Comparison of ENCODE assay signal across 15 cellular contexts in genomic region chr20:36238760-36239159, GRCh38. TPM values are rescaled to one million over a fixed set of nuclear protein-coding genes. Genes with fewer than 3 reads are reported as not detected.
DNase-seq lines count a peak whose midpoint lies in the region; ATAC-seq and TF ChIP-seq lines count a peak whose summit lies in the region.
"Had no signal": no experiment of that assay in that cellular context is flagged by ENCODE, and none has a peak within 500 bp of the region (broad histone marks: within the 10 kb centered on the region; RNA-seq: fewer than 3 reads in every experiment).

No MANE protein-coding gene starts in this region.

- no peak overlapping the region for H3K14ac ChIP-seq in mesenchymal stem cell (ENCODE audit: low read length in 2 of 2)

- no peak overlapping the region for H3K23ac ChIP-seq in mesenchymal stem cell (ENCODE audit: low read length in 2 of 2)

- no peak for DNase-seq in activated naive CD4-positive, alpha-beta T cell treated with anti-CD3 and anti-CD28 coated beads, Interleukin-2, amount 50 U/mL, for 72 hours (ENCODE audit: low spot score in 2 of 2)
- DNase-seq in activated naive CD4-positive, alpha-beta T cell treated with Interleukin-2 at 50 U/mL for 16 hours, result no peak
- DNase-seq in RWPE2 (ENCODE audit: low spot score), result no peak
- DNase-seq in epithelial cell of esophagus (ENCODE audit: low read depth), result peak; percentile 70
- no peak for DNase-seq in type B pancreatic cell (ENCODE audit: extremely low spot score, unreplicated experiment)
- DNase-seq in DMS79 (lab: John Stamatoyannopoulos, UW), result no peak
- no peak for DNase-seq in NCI-H69 (lab: John Stamatoyannopoulos, UW)
- no peak for DNase-seq in mesenchymal stem cell
- DNase-seq: amygdala; left colon; NCI-H146; NCI-H2227 treated with DMSO at 0.1 percent for 48 hours; ovary; Right ventricle myocardium superior; stimulated activated CD4-positive, alpha-beta T cell treated with anti-CD3 and anti-CD28 coated beads, Interleukin-2, amount 100 ng/mL, for 24 hours had no signal

- no peaks in the 10 kb centered on the region for H3K27me3 Mint-ChIP-seq in type B pancreatic cell

- no peak overlapping the region for H2AFZ ChIP-seq in mesenchymal stem cell (ENCODE audit: low read depth, low read length)

- H3K4me1 Mint-ChIP-seq in type B pancreatic cell (ENCODE audit: unreplicated experiment), result peaks cover 20% of the 10 kb centered on the region

- H3K9ac ChIP-seq in mesenchymal stem cell (ENCODE audit: low read length), result no peak overlapping the region

- H2BK5ac ChIP-seq in mesenchymal stem cell (ENCODE audit: low read depth, low read length, poor library complexity, severe bottlenecking), result no peak overlapping the region

- peaks cover 19% of the 10 kb centered on the region for H3K4me1 ChIP-seq in RWPE2 (ENCODE audit: insufficient read depth, poor library complexity, severe bottlenecking)
- peaks cover 8% of the 10 kb centered on the region for H3K4me1 ChIP-seq in mesenchymal stem cell (ENCODE audit: control insufficient read depth, insufficient read depth, low read depth, low read length)

- H2BK12ac ChIP-seq in mesenchymal stem cell (ENCODE audit: low read length in 2 of 2), result no peak overlapping the region

- H3K4me2 ChIP-seq in mesenchymal stem cell (ENCODE audit: low read length, poor library complexity, severe bottlenecking), result no peak overlapping the region

- H3K27ac ChIP-seq in RWPE2 (ENCODE audit: poor library complexity, severe bottlenecking), result no peak overlapping the region
- H3K27ac ChIP-seq in mesenchymal stem cell (ENCODE audit: low read length, poor library complexity, severe bottlenecking), result no peak overlapping the region
- H3K27ac ChIP-seq: ovary had no signal

- TF ChIP-seq CTCF in RWPE2 (IDR thresholded peaks at IDR 0.05; ENCODE audit: poor library complexity, severe bottlenecking) (no peak), epithelial cell of esophagus (IDR thresholded peaks at IDR 0.05; ENCODE audit: insufficient read depth, low read depth, low read length, missing control alignments) (no peak), type B pancreatic cell (conservative IDR thresholded peaks at IDR 0.05) (no peak)

- no peak overlapping the region for H4K8ac ChIP-seq in mesenchymal stem cell (ENCODE audit: low read length)

- H3K27ac Mint-ChIP-seq in activated naive CD4-positive, alpha-beta T cell treated with anti-CD3 and anti-CD28 coated beads, Interleukin-2, amount 50 U/mL, for 72 hours, result peak overlapping the region; percentile 42 to 57
- no peak overlapping the region for H3K27ac Mint-ChIP-seq in type B pancreatic cell

- H3K4me3 ChIP-seq in RWPE2 (ENCODE audit: severe bottlenecking) (no peak overlapping the region), epithelial cell of esophagus (ENCODE audit: low read length) (no peak overlapping the region), mesenchymal stem cell (ENCODE audit: insufficient read depth in 1 of 2, low read depth in 1 of 2, low read length in 2 of 2) (no peak overlapping the region)
- H3K4me3 ChIP-seq: ovary had no signal

- peaks cover 58% of the 10 kb centered on the region for H3K36me3 ChIP-seq in RWPE2 (ENCODE audit: low read depth)
- H3K36me3 ChIP-seq in mesenchymal stem cell (ENCODE audit: control insufficient read depth in 1 of 2, insufficient read depth in 2 of 2, low read depth in 1 of 2, low read length in 2 of 2), result peaks cover 27 to 47% of the 10 kb centered on the region in 2 experiments
- H3K36me3 ChIP-seq: ovary had no signal

- no peak overlapping the region for H4K91ac ChIP-seq in mesenchymal stem cell (ENCODE audit: low read length)

- no peaks in the 10 kb centered on the region for H3K9me3 Mint-ChIP-seq in activated naive CD4-positive, alpha-beta T cell treated with anti-CD3 and anti-CD28 coated beads, Interleukin-2, amount 50 U/mL, for 72 hours
- H3K9me3 Mint-ChIP-seq in type B pancreatic cell, result no peaks in the 10 kb centered on the region

- no peak overlapping the region for H3K4ac ChIP-seq in mesenchymal stem cell (ENCODE audit: low read depth in 1 of 2, low read length in 2 of 2)

- H3K9me3 ChIP-seq in RWPE2 (ENCODE audit: severe bottlenecking) (no peaks in the 10 kb centered on the region), mesenchymal stem cell (ENCODE audit: control insufficient read depth, low read length) (no peaks in the 10 kb centered on the region)
- H3K9me3 ChIP-seq: ovary had no signal

- ATAC-seq in activated naive CD4-positive, alpha-beta T cell treated with anti-CD3 and anti-CD28 coated beads, Interleukin-2, amount 50 U/mL, for 72 hours, result no peak
- ATAC-seq in RWPE2 (ENCODE audit: low read depth), result peak; percentile 45
- ATAC-seq: left colon had no signal

- no peak overlapping the region for H3K18ac ChIP-seq in mesenchymal stem cell (ENCODE audit: low read depth in 1 of 2, low read length in 2 of 2)

- peaks cover 12% of the 10 kb centered on the region in 2 donors for H3K36me3 Mint-ChIP-seq in activated naive CD4-positive, alpha-beta T cell treated with anti-CD3 and anti-CD28 coated beads, Interleukin-2, amount 50 U/mL, for 72 hours
- H3K36me3 Mint-ChIP-seq in type B pancreatic cell, result peaks cover 3% of the 10 kb centered on the region

- 91% methylated on average over 3 of the region's 3 CpGs for WGBS in mesenchymal stem cell

- peaks cover 31% of the 10 kb centered on the region for H3K79me1 ChIP-seq in mesenchymal stem cell (replicated peaks; ENCODE audit: low read length, poor library complexity, severe bottlenecking)

- no peaks in the 10 kb centered on the region for H3K27me3 ChIP-seq in RWPE2 (ENCODE audit: insufficient read depth, poor library complexity, severe bottlenecking)
- H3K27me3 ChIP-seq in mesenchymal stem cell (ENCODE audit: control insufficient read depth in 1 of 2, insufficient read depth in 1 of 2, low read length in 2 of 2), result no peaks in the 10 kb centered on the region
- H3K27me3 ChIP-seq: ovary had no signal

- no peak overlapping the region for H2BK120ac ChIP-seq in mesenchymal stem cell (ENCODE audit: low read depth, low read length)

- H2BK15ac ChIP-seq in mesenchymal stem cell (ENCODE audit: low read depth, poor library complexity, severe bottlenecking), result no peak overlapping the region

- no peak overlapping the region for H2AK5ac ChIP-seq in mesenchymal stem cell (ENCODE audit: low read length, severe bottlenecking)

- H3K4me3 Mint-ChIP-seq in type B pancreatic cell, result peak overlapping the region; percentile 80

RNA-seq across cellular contexts. Expression of gene AAR2, which starts 2.5 kb away (rescaled TPM):
- 10 to 100 TPM; 11.6 to 21.8 TPM for total RNA-seq in activated naive CD4-positive, alpha-beta T cell treated with anti-CD3 and anti-CD28 coated beads, Interleukin-2, amount 50 U/mL, for 72 hours
- total RNA-seq in type B pancreatic cell (ENCODE audit: low replicate concordance), result 23.8 and 27.0 TPM in 2 replicates
- 21.0 TPM for polyA plus RNA-seq in mesenchymal stem cell (2013, experiment 1 of 2)
- 20.5 TPM for polyA plus RNA-seq in mesenchymal stem cell (2013, experiment 2 of 2)
